In the genomic region with DNA sequence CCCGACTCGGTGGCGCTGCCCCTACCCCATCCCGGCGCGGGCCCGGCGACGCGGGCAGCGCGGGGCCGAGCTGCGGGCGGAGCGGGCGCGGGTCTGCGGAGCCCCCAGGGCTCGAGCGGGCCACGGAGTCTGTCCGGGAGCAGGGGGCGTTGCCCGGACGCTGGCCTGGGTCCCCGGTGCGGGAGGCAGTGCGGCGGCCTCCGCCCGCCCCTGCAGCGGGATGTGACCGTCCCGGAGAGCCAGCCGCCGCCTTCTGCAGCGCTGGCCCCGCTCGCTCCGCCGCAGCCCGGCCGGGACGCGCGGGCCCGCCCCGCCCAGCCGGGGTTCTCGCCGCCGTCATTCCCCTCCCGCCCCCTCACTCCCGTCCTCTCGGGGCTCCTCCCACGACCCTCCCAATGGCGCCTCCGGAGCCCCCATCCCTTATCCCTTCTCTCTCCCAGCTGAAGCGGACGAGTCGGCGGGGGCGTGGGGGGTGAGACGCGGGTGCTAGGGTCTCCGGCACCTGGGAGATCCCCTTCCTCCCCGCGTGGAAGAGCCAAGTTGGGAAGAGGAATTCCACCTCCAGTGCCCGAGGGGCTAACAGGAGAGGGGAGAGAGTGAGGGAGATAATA, we compare ENCODE assay signal across 8 cellular contexts. TPM values are rescaled to one million over a fixed set of nuclear protein-coding genes. Genes with fewer than 3 reads are reported as not detected.
DNase-seq lines count a peak whose midpoint lies in the region; ATAC-seq and TF ChIP-seq lines count a peak whose summit lies in the region.

A gene with protein sequence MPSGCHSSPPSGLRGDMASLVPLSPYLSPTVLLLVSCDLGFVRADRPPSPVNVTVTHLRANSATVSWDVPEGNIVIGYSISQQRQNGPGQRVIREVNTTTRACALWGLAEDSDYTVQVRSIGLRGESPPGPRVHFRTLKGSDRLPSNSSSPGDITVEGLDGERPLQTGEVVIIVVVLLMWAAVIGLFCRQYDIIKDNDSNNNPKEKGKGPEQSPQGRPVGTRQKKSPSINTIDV (minus strand): TSS at position 257 of the 611 bp plus-strand sequence. CDS start 521 bp downstream, outside the sequence.

- POLR2A ChIA-PET in SK-N-SH (lab: Yijun Ruan, JAX), result interaction anchor here (1.0 to 1.5 kb wide), 3 partner anchors 85 to 423 kb away, joined by 3 to 6 read pairs (median 4); a partner anchor contains a TSS

- no peaks in the 10 kb centered on the region for H4K20me1 ChIP-seq in SK-N-SH (ENCODE audit: insufficient read depth)

- H3K4me1 ChIP-seq in SK-N-SH (ENCODE audit: control insufficient read depth in 1 of 2, insufficient read depth in 2 of 2, low read depth in 1 of 2, low read length in 1 of 2) (peaks cover 7 to 10% of the 10 kb centered on the region in 2 experiments), ectodermal cell (ENCODE audit: control insufficient read depth, insufficient read depth, low read length) (no peaks in the 10 kb centered on the region), lower lobe of right lung (peaks cover 23% of the 10 kb centered on the region), suprapubic skin (peaks cover 9% of the 10 kb centered on the region)

- no peaks in the 10 kb centered on the region for H3K9me3 ChIP-seq in SK-N-SH
- H3K9me3 ChIP-seq in ectodermal cell (ENCODE audit: control insufficient read depth, low read length), result no peaks in the 10 kb centered on the region
- H3K9me3 ChIP-seq in lower lobe of right lung, result no peaks in the 10 kb centered on the region
- H3K9me3 ChIP-seq in suprapubic skin, result no peaks in the 10 kb centered on the region

- H3K27ac ChIP-seq in SK-N-SH (ENCODE audit: low read depth in 2 of 2, low read length in 1 of 2) (peak within 1 kb of the TSS in 1 of 2 experiments; percentile 53; a peak in 1 of 4 replicates), ectodermal cell (ENCODE audit: insufficient read depth, low read depth, low read length, poor library complexity, severe bottlenecking) (no peak within 1 kb of the TSS), lower lobe of right lung (peak within 1 kb of the TSS; percentile 18), suprapubic skin (peak within 1 kb of the TSS; percentile 51)

- no peaks in the 10 kb centered on the region for H3K9me2 ChIP-seq in SK-N-SH

- TF ChIP-seq POLR2A in suprapubic skin (IDR thresholded peaks at IDR 0.05), result peak in 1 of 2 donors; percentile 29

- 1% methylated on average over 45 of the region's 70 CpGs for WGBS in SK-N-SH (ENCODE audit: low lambda C conversion rate)
- WGBS in ectodermal cell, 2 experiments, result 0% methylated on average over 67 to 69 of the region's 70 CpGs
- 0% methylated on average over 4 of the region's 70 CpGs for WGBS in suprapubic skin

- peak within 1 kb of the TSS; percentile 94 for H3K4me2 ChIP-seq in SK-N-SH

- peaks cover 0 to 8% of the 10 kb centered on the region in 2 experiments for H3K36me3 ChIP-seq in SK-N-SH (replicated peaks in 1 of 2; ENCODE audit: control insufficient read depth in 1 of 2, insufficient read depth in 2 of 2, low read length in 1 of 2)
- H3K36me3 ChIP-seq in ectodermal cell (ENCODE audit: control insufficient read depth, insufficient read depth, low read length), result no peaks in the 10 kb centered on the region
- no peaks in the 10 kb centered on the region for H3K36me3 ChIP-seq in lower lobe of right lung
- no peaks in the 10 kb centered on the region for H3K36me3 ChIP-seq in suprapubic skin

- TF ChIP-seq EP300 in SK-N-SH (IDR thresholded peaks at IDR 0.05; ENCODE audit: borderline replicate concordance in 1 of 2, low read depth in 1 of 2, low read length in 1 of 2) (no peak), suprapubic skin (IDR thresholded peaks at IDR 0.05) (no peak)

- H3K79me2 ChIP-seq in SK-N-SH (ENCODE audit: insufficient read depth), result no peaks in the 10 kb centered on the region

- no peaks in the 10 kb centered on the region for H3K27me3 ChIP-seq in SK-N-SH (ENCODE audit: insufficient read depth)
- H3K27me3 ChIP-seq in ectodermal cell (ENCODE audit: control insufficient read depth, insufficient read depth, low read length, poor library complexity, severe bottlenecking), result peaks cover 62% of the 10 kb centered on the region
- H3K27me3 ChIP-seq in lower lobe of right lung (ENCODE audit: low read depth), result peaks cover 29% of the 10 kb centered on the region
- no peaks in the 10 kb centered on the region for H3K27me3 ChIP-seq in suprapubic skin

- ATAC-seq in lower lobe of right lung (peak; percentile 57 to 76), GM19023 (IDR thresholded peaks at IDR 0.05; ENCODE audit: unreplicated experiment) (no peak), GM18498 (IDR thresholded peaks at IDR 0.05; ENCODE audit: unreplicated experiment) (no peak)

- H3K9ac ChIP-seq in SK-N-SH, result peak within 1 kb of the TSS; percentile 81

- peak within 1 kb of the TSS; percentile 100 for H2AFZ ChIP-seq in SK-N-SH (ENCODE audit: low read depth)

- peak within 1 kb of the TSS; percentile 51; the same call in 1 of the 2 replicates for H3K4me3 ChIP-seq in GM08714 (ENCODE audit: low read length)
- peak within 1 kb of the TSS; percentile 81 to 85 for H3K4me3 ChIP-seq in SK-N-SH (ENCODE audit: low read depth in 2 of 2, low read length in 1 of 2)
- H3K4me3 ChIP-seq in ectodermal cell (ENCODE audit: insufficient read depth, low read depth, low read length), result peak within 1 kb of the TSS; percentile 66
- H3K4me3 ChIP-seq in lower lobe of right lung, result peak within 1 kb of the TSS; percentile 56
- peak within 1 kb of the TSS; percentile 90 for H3K4me3 ChIP-seq in suprapubic skin

- CTCF ChIA-PET in SK-N-SH (lab: Yijun Ruan, JAX), result interaction anchor here (0.8 to 2.6 kb wide), 5 partner anchors 10 to 192 kb away, joined by 3 to 13 read pairs (median 4); no protein-coding TSS in a partner anchor

- intact Hi-C loops in lower lobe of right lung (cut with DNase I), result no loop called here

- TF ChIP-seq CTCF in SK-N-SH (IDR thresholded peaks at IDR 0.05) (no peak), lower lobe of right lung (IDR thresholded peaks at IDR 0.05) (no peak), suprapubic skin (IDR thresholded peaks at IDR 0.05) (no peak)

- peak; percentile 94 for DNase-seq in SK-N-SH
- DNase-seq in lower lobe of right lung, result peak; percentile 51
- peak in 1 of 2 donors; percentile 68 for DNase-seq in suprapubic skin (ENCODE audit: low spot score in 2 of 2)
- DNase-seq in NCI-H2107 treated with DMSO at 0.1 percent for 48 hours (lab: John Stamatoyannopoulos, UW; ENCODE audit: unreplicated experiment), result no peak

- no peak for TF ChIP-seq RAD21 in SK-N-SH (IDR thresholded peaks at IDR 0.05; ENCODE audit: low read length)

- peaks cover 10% of the 10 kb centered on the region for H3F3A ChIP-seq in SK-N-SH (replicated peaks; ENCODE audit: insufficient read depth)

TF ChIP-seq in SK-N-SH, 30 proteins besides CTCF, POLR2A, EP300 and RAD21:
- 0 out of 2 replicates have a peak, but pooled peaks have one; percentile 18 for TF ChIP-seq MXI1 (IDR thresholded peaks at IDR 0.05; ENCODE audit: low read depth, low read length)
- TF ChIP-seq POLR2AphosphoS5 (IDR thresholded peaks at IDR 0.05; ENCODE audit: low read depth, low read length), result peak; percentile 46; the same call in 1 of the 2 replicates
- TF ChIP-seq TAF1 (IDR thresholded peaks at IDR 0.05; ENCODE audit: borderline replicate concordance, low read depth, low read length), result peak; percentile 43; the same call in 1 of the 2 replicates
- TF ChIP-seq FOXM1 (IDR thresholded peaks at IDR 0.05; ENCODE audit: low read depth), result no peak

RNA-seq across cellular contexts. Expression of the gene that starts here (rescaled TPM):
- polyA plus RNA-seq in SK-N-SH (2012; rRNA removed), result 26.5 and 27.0 TPM in 2 replicates
- 18.9 and 29.5 TPM in 2 replicates for polyA plus RNA-seq in SK-N-SH (2012; cell fraction: cytosol; rRNA removed)
- 23.1 and 23.8 TPM in 2 replicates for polyA plus RNA-seq in SK-N-SH (2012; cell fraction: nucleus; rRNA removed)
- polyA plus RNA-seq in ectodermal cell (2013, experiment 1 of 4), result 23.9 TPM
- 18.6 TPM for polyA plus RNA-seq in ectodermal cell (2013, experiment 2 of 4)
- 18.2 TPM for polyA plus RNA-seq in ectodermal cell (2013, experiment 3 of 4)
- 20.6 TPM for polyA plus RNA-seq in ectodermal cell (2013, experiment 4 of 4)
- 1.6 TPM for total RNA-seq in lower lobe of right lung
- total RNA-seq in suprapubic skin, result 1 to 10 TPM; 4.7 to 8.0 (median 5.5) TPM

Comparison
In these comparisons a context has a peak if more than half of its experiments do, and no peak if none do; other contexts are left out.
1. ATAC-seq: peak in lower lobe of right lung (2 of 2); none in GM19023 (single experiment) and GM18498 (single experiment).
2. Peak in every context shown above with its lines, with median percentiles within 50 percentile points of each other: H3K4me3 ChIP-seq.